8 cellular contexts compared by ENCODE assay signal in genomic region chr14:21263284-21264024, GRCh38. TPM values are rescaled to one million over a fixed set of nuclear protein-coding genes. Genes with fewer than 3 reads are reported as not detected.
DNase-seq lines count a peak whose midpoint lies in the region; ATAC-seq and TF ChIP-seq lines count a peak whose summit lies in the region.

No MANE protein-coding gene starts in this region.

- H3K27me3 Mint-ChIP-seq in CD4-positive, CD25-positive, alpha-beta regulatory T cell, result no peaks in the 10 kb centered on the region
- no peaks in the 10 kb centered on the region for H3K27me3 Mint-ChIP-seq in activated naive CD8-positive, alpha-beta T cell treated with anti-CD3 and anti-CD28 coated beads, Interleukin-2, amount 10 ng/mL, durations not matched to agents 7 days and 5 days
- H3K27me3 Mint-ChIP-seq in memory B cell, result no peaks in the 10 kb centered on the region

- no peaks in the 10 kb centered on the region for H3K9me3 Mint-ChIP-seq in CD4-positive, CD25-positive, alpha-beta regulatory T cell
- H3K9me3 Mint-ChIP-seq in activated naive CD8-positive, alpha-beta T cell treated with anti-CD3 and anti-CD28 coated beads, Interleukin-2, amount 10 ng/mL, durations not matched to agents 7 days and 5 days, result no peaks in the 10 kb centered on the region
- H3K9me3 Mint-ChIP-seq in memory B cell, result no peaks in the 10 kb centered on the region

- peaks cover 82% of the 10 kb centered on the region for H3K36me3 ChIP-seq in CD4-positive, CD25-positive, alpha-beta regulatory T cell (ENCODE audit: control insufficient read depth, insufficient read depth, low read length)
- peaks cover 92% of the 10 kb centered on the region for H3K36me3 ChIP-seq in HUES48 (ENCODE audit: control insufficient read depth, insufficient read depth, low read length)
- H3K36me3 ChIP-seq in prostate gland, result no peaks in the 10 kb centered on the region
- peaks cover 6 to 8% of the 10 kb centered on the region in 2 donors for H3K36me3 ChIP-seq in aorta (ENCODE audit: control insufficient read depth in 1 of 2, insufficient read depth in 2 of 2, low read length in 1 of 2)

- H3K27ac ChIP-seq in CD4-positive, CD25-positive, alpha-beta regulatory T cell (ENCODE audit: insufficient read depth, low read length, poor library complexity, severe bottlenecking), result peak overlapping the region; percentile 98
- H3K27ac ChIP-seq in HUES48 (ENCODE audit: low read depth, low read length) (peak overlapping the region; percentile 40), prostate gland (no peak overlapping the region), aorta (ENCODE audit: low read depth in 1 of 2, low read length in 2 of 2) (no peak overlapping the region)

- POLR2A ChIA-PET in activated naive CD8-positive, alpha-beta T cell treated with anti-CD3 and anti-CD28 coated beads, Interleukin-2, amount 10 ng/mL, durations not matched to agents 7 days and 5 days (lab: Charles Lee), result no interaction called here

- no peak for DNase-seq in CD4-positive, CD25-positive, alpha-beta regulatory T cell
- DNase-seq in activated naive CD8-positive, alpha-beta T cell treated with anti-CD3 and anti-CD28 coated beads, Interleukin-2, amount 10 ng/mL, durations not matched to agents 7 days and 5 days, result no peak
- DNase-seq in memory B cell (ENCODE audit: low spot score in 2 of 2), result no peak
- no peak for DNase-seq in AG08395 (ENCODE audit: low spot score)
- no peak for DNase-seq in prostate gland (ENCODE audit: low spot score)
- no peak for DNase-seq in aorta

- TF ChIP-seq CTCF in prostate gland (IDR thresholded peaks at IDR 0.05), result no peak

- peaks cover 97% of the 10 kb centered on the region for H3K4me1 ChIP-seq in CD4-positive, CD25-positive, alpha-beta regulatory T cell (ENCODE audit: control insufficient read depth, insufficient read depth, low read length, poor library complexity, severe bottlenecking)
- H3K4me1 ChIP-seq in HUES48 (ENCODE audit: control insufficient read depth, insufficient read depth, low read length) (peaks cover 40% of the 10 kb centered on the region), prostate gland (replicated peaks) (peaks cover 3% of the 10 kb centered on the region), aorta (ENCODE audit: control insufficient read depth in 1 of 2, insufficient read depth in 2 of 2, low read length in 2 of 2) (peaks cover 0 to 8% of the 10 kb centered on the region in 2 donors)

- no peaks in the 10 kb centered on the region for H3K27me3 ChIP-seq in CD4-positive, CD25-positive, alpha-beta regulatory T cell (ENCODE audit: control insufficient read depth, insufficient read depth, low read length)
- H3K27me3 ChIP-seq in HUES48 (ENCODE audit: control insufficient read depth, insufficient read depth, low read length), result no peaks in the 10 kb centered on the region
- no peaks in the 10 kb centered on the region for H3K27me3 ChIP-seq in prostate gland (replicated peaks; ENCODE audit: insufficient read depth)
- H3K27me3 ChIP-seq in aorta (ENCODE audit: control insufficient read depth in 1 of 2, insufficient read depth in 2 of 2, low read length in 1 of 2), result no peaks in the 10 kb centered on the region

- no peak for ATAC-seq in CD4-positive, CD25-positive, alpha-beta regulatory T cell (ENCODE audit: low read depth in 2 of 2)
- no peak for ATAC-seq in activated naive CD8-positive, alpha-beta T cell treated with anti-CD3 and anti-CD28 coated beads, Interleukin-2, amount 10 ng/mL, durations not matched to agents 7 days and 5 days (ENCODE audit: low read depth)
- ATAC-seq in memory B cell (ENCODE audit: low read depth), result no peak
- no peak for ATAC-seq in GM21576 (IDR thresholded peaks at IDR 0.05; ENCODE audit: unreplicated experiment)
- ATAC-seq in aorta (ENCODE audit: low FRiP score), result no peak

- TF ChIP-seq POLR2A in prostate gland (IDR thresholded peaks at IDR 0.05), result no peak

- H3K9me3 ChIP-seq in CD4-positive, CD25-positive, alpha-beta regulatory T cell (ENCODE audit: control insufficient read depth in 2 of 2, low read length in 2 of 2), result no peaks in the 10 kb centered on the region
- H3K9me3 ChIP-seq in HUES48 (ENCODE audit: control insufficient read depth, insufficient read depth, low read length) (no peaks in the 10 kb centered on the region), prostate gland (no peaks in the 10 kb centered on the region), aorta (ENCODE audit: control insufficient read depth, low read length) (no peaks in the 10 kb centered on the region)

- H3K4me3 Mint-ChIP-seq in CD4-positive, CD25-positive, alpha-beta regulatory T cell, result peak overlapping the region; percentile 95 to 100 (median 98)
- H3K4me3 Mint-ChIP-seq in activated naive CD8-positive, alpha-beta T cell treated with anti-CD3 and anti-CD28 coated beads, Interleukin-2, amount 10 ng/mL, durations not matched to agents 7 days and 5 days, result peak overlapping the region; percentile 99
- H3K4me3 Mint-ChIP-seq in memory B cell, result peak overlapping the region; percentile 59

- peaks cover 65% of the 10 kb centered on the region for H3K36me3 Mint-ChIP-seq in CD4-positive, CD25-positive, alpha-beta regulatory T cell
- peaks cover 62% of the 10 kb centered on the region for H3K36me3 Mint-ChIP-seq in activated naive CD8-positive, alpha-beta T cell treated with anti-CD3 and anti-CD28 coated beads, Interleukin-2, amount 10 ng/mL, durations not matched to agents 7 days and 5 days
- H3K36me3 Mint-ChIP-seq in memory B cell, result peaks cover 32% of the 10 kb centered on the region

- H3K4me3 ChIP-seq in CD4-positive, CD25-positive, alpha-beta regulatory T cell (ENCODE audit: low read depth, low read length), result peak overlapping the region; percentile 98
- H3K4me3 ChIP-seq in HUES48 (ENCODE audit: low read depth, low read length) (no peak overlapping the region), prostate gland (no peak overlapping the region), aorta (ENCODE audit: low read length in 2 of 2) (no peak overlapping the region)

- H3K9ac ChIP-seq in HUES48 (ENCODE audit: low read depth, low read length), result no peak overlapping the region

- peaks cover 38 to 86% (median 71%) of the 10 kb centered on the region in 4 donors for H3K4me1 Mint-ChIP-seq in CD4-positive, CD25-positive, alpha-beta regulatory T cell
- peaks cover 73% of the 10 kb centered on the region for H3K4me1 Mint-ChIP-seq in activated naive CD8-positive, alpha-beta T cell treated with anti-CD3 and anti-CD28 coated beads, Interleukin-2, amount 10 ng/mL, durations not matched to agents 7 days and 5 days
- H3K4me1 Mint-ChIP-seq in memory B cell, result peaks cover 47% of the 10 kb centered on the region

- WGBS in prostate gland, result 16% methylated on average over 5 of the region's 5 CpGs
- WGBS in aorta, 2 donors, result 10 to 11% methylated on average over 5 of the region's 5 CpGs

- peak overlapping the region; percentile 45 to 99 (median 84) for H3K27ac Mint-ChIP-seq in CD4-positive, CD25-positive, alpha-beta regulatory T cell
- peak overlapping the region; percentile 81 for H3K27ac Mint-ChIP-seq in activated naive CD8-positive, alpha-beta T cell treated with anti-CD3 and anti-CD28 coated beads, Interleukin-2, amount 10 ng/mL, durations not matched to agents 7 days and 5 days
- H3K27ac Mint-ChIP-seq in memory B cell, result peak overlapping the region; percentile 83

- intact Hi-C loops in prostate gland (cut with DNase I) (no loop called here), aorta (cut with DNase I) (loop anchor here in 1 of 2 donors (10.0 kb wide), 1 partner anchor 49 kb away; no protein-coding TSS in a partner anchor)

RNA-seq across cellular contexts. Expression of gene HNRNPC, which starts 5.8 kb away (rescaled TPM):
- total RNA-seq in CD4-positive, CD25-positive, alpha-beta regulatory T cell, result 582 TPM
- 100 to 1,000 TPM; 752 to 840 (median 794) TPM for polyA plus RNA-seq in CD4-positive, CD25-positive, alpha-beta regulatory T cell
- total RNA-seq in activated naive CD8-positive, alpha-beta T cell treated with anti-CD3 and anti-CD28 coated beads, Interleukin-2, amount 10 ng/mL, durations not matched to agents 7 days and 5 days, result 100 to 1,000 TPM; 658 to 677 TPM
- total RNA-seq in prostate gland (100 to 1,000 TPM; 411 to 423 TPM), aorta (100 to 1,000 TPM; 257 to 313 TPM)
- polyA plus RNA-seq in aorta, result 100 to 1,000 TPM; 260 to 378 TPM

RNA-seq across cellular contexts. Expression of gene RPGRIP1, which starts 16.4 kb away (rescaled TPM):
- total RNA-seq in CD4-positive, CD25-positive, alpha-beta regulatory T cell, result not detected
- polyA plus RNA-seq in CD4-positive, CD25-positive, alpha-beta regulatory T cell, result under 1 TPM in 1 of 4 donors, not detected in 3; 0.10 TPM
- total RNA-seq in activated naive CD8-positive, alpha-beta T cell treated with anti-CD3 and anti-CD28 coated beads, Interleukin-2, amount 10 ng/mL, durations not matched to agents 7 days and 5 days, result not detected
- total RNA-seq in prostate gland (1 to 10 TPM in 1 of 2 donors, under 1 TPM in 1; 0.09 to 6.8 TPM), aorta (1 to 10 TPM in 1 of 2 donors, under 1 TPM in 1; 0.39 to 2.3 TPM)
- under 1 TPM in 1 of 2 donors, not detected in 1; 0.25 TPM for polyA plus RNA-seq in aorta

Comparison
In these comparisons a context has a peak if more than half of its experiments do, and no peak if none do; other contexts are left out.
1. H3K27ac ChIP-seq: peak in CD4-positive, CD25-positive, alpha-beta regulatory T cell (single experiment) and HUES48 (single experiment); none in prostate gland (0 of 2) and aorta (0 of 2).
2. Peak in every context shown above with its lines, with median percentiles within 50 percentile points of each other: H3K27ac Mint-ChIP-seq and H3K4me3 Mint-ChIP-seq.